In genomic region chr18:77249583-77250500, GRCh38 we compare ENCODE assay signal across 9 cellular contexts.
DNase-seq lines count a peak whose midpoint lies in the region; ATAC-seq and TF ChIP-seq lines count a peak whose summit lies in the region.
"Had no signal": no experiment of that assay in that cellular context is flagged by ENCODE, and none has a peak within 500 bp of the region (broad histone marks: within the 10 kb centered on the region; RNA-seq: fewer than 3 reads in every experiment).

GALR1 (plus strand) TSS chr18:77249848; CDS start chr18:77250549, 701 bp downstream.

- no peak within 1 kb of the TSS for H3K9ac ChIP-seq in rectal smooth muscle tissue (ENCODE audit: low read length)

- H3K4me1 ChIP-seq in rectal smooth muscle tissue (ENCODE audit: control insufficient read depth, insufficient read depth, low read length), result no peaks in the 10 kb centered on the region

- DNase-seq in GM03348 (ENCODE audit: low spot score) (peak; percentile 45), NCI-H774 (lab: John Stamatoyannopoulos, UW) (peak; percentile 59), fibroblast of pulmonary artery (ENCODE audit: low read depth) (no peak), DMS79 treated with DMSO at 0.1 percent for 48 hours (lab: John Stamatoyannopoulos, UW) (no peak)

- peaks cover 16% of the 10 kb centered on the region for H3K27me3 ChIP-seq in rectal smooth muscle tissue (ENCODE audit: control insufficient read depth, insufficient read depth, low read length)

- no peak within 1 kb of the TSS for H3K27ac ChIP-seq in rectal smooth muscle tissue (ENCODE audit: low read depth, low read length)
- H3K27ac ChIP-seq: SK-N-MC had no signal

- TF ChIP-seq CTCF in fibroblast of pulmonary artery (IDR thresholded peaks at IDR 0.05; ENCODE audit: low read length, missing control alignments), result no peak

- H3K36me3 ChIP-seq in rectal smooth muscle tissue (ENCODE audit: control insufficient read depth, insufficient read depth, low read length), result no peaks in the 10 kb centered on the region

- H3K4me3 ChIP-seq in fibroblast of pulmonary artery (replicated peaks; ENCODE audit: low read depth, low read length) (peak within 1 kb of the TSS; percentile 40), rectal smooth muscle tissue (ENCODE audit: low read length) (peak within 1 kb of the TSS; percentile 54)
- H3K4me3 ChIP-seq: SK-N-MC had no signal

- ATAC-seq in HG03469 (IDR thresholded peaks at IDR 0.05; ENCODE audit: unreplicated experiment) (no peak), HG03280 (IDR thresholded peaks at IDR 0.05; ENCODE audit: unreplicated experiment) (no peak), HG02870 (IDR thresholded peaks at IDR 0.05; ENCODE audit: unreplicated experiment) (no peak)

Comparison
In these comparisons a context has a peak if more than half of its experiments do, and no peak if none do; other contexts are left out.
1. DNase-seq: peak in GM03348 (single experiment) and NCI-H774 (single experiment); none in fibroblast of pulmonary artery (single experiment) and DMS79 treated with DMSO at 0.1 percent for 48 hours (single experiment).